Comparison of ENCODE assay signal across 11 cellular contexts in the genomic region with DNA sequence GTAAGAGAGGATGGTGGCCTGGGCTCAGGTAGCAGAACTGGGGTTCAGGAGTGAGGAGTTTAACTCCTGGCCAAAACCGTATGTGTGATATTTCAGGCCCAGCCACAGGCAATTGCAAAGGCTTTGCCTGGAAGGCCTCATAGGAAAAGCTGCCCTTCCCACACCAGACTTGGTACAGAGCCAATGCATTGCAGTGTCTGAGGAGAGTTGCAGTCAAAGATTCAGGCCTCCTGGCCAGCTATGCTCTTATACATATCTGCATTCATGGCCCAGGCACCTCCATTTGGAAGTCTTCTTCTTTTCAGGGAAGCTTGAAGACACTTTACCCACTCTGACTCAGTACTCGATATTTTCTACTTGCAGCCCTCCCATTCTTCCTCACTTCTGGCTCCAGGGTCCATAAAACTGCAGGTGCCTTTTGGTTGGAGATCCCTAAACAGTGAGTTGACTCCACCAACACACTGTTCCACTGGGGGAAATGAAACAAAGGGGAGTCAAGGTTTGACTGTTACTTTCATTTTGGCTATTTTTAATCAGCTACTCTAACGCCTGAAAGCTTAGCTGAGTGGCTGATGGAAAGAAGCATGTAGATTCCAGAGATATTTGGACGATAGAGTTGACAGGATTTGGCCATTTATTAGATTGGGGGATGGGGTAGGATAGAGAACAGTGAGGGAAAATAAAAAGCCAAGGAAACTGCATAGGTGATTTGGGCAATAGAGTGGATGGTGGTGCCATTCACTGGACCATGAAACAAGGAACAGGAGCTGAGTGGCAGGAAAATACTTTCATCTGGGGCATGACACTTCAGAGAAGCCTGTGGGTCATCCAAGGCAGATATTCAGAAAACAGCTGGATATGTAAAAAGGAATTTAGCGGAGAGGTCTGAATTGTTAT. TPM values are rescaled to one million over a fixed set of nuclear protein-coding genes. Genes with fewer than 3 reads are reported as not detected.
A peak's percentile ranks its signal among the peaks of the same experiment; 100 is the strongest.
DNase-seq lines count a peak whose midpoint lies in the region; ATAC-seq lines count a peak whose summit lies in the region.
"Had no signal": no experiment of that assay in that cellular context is flagged by ENCODE, and none has a peak within 500 bp of the region (broad histone marks: within the 10 kb centered on the region; RNA-seq: fewer than 3 reads in every experiment).

No MANE protein-coding gene starts in this region.

- H3K9me3 Mint-ChIP-seq in activated CD4-positive, alpha-beta memory T cell treated with anti-CD3 and anti-CD28 coated beads for 36 hours, result no peaks in the 10 kb centered on the region
- no peaks in the 10 kb centered on the region for H3K9me3 Mint-ChIP-seq in activated T-cell treated with anti-CD3 and anti-CD28 coated beads, Interleukin-2, amount 50 U/mL, for 24 hours
- H3K9me3 Mint-ChIP-seq: CD4-positive, alpha-beta T cell had no signal

- POLR2A ChIA-PET in activated CD4-positive, alpha-beta memory T cell treated with anti-CD3 and anti-CD28 coated beads for 36 hours (lab: Charles Lee), result no interaction called here

- H3K9me3 ChIP-seq in T-helper 17 cell (ENCODE audit: control insufficient read depth, low read length, poor library complexity, severe bottlenecking), result no peaks in the 10 kb centered on the region
- H3K9me3 ChIP-seq: mucosa of descending colon had no signal

- DNase-seq in EL, result peak; percentile 9
- peak; percentile 54 for DNase-seq in fibroblast of gingiva (ENCODE audit: low read depth)
- no peak for DNase-seq in T-helper 17 cell
- no peak for DNase-seq in activated CD4-positive, alpha-beta memory T cell treated with anti-CD3 and anti-CD28 coated beads for 36 hours
- no peak for DNase-seq in NCI-H1436 (lab: John Stamatoyannopoulos, UW)
- no peak for DNase-seq in activated T-cell treated with anti-CD3 and anti-CD28 coated beads, Interleukin-2, amount 50 U/mL, for 24 hours
- DNase-seq: CD4-positive, alpha-beta T cell; mucosa of descending colon had no signal

- ATAC-seq in GM19438 (IDR thresholded peaks at IDR 0.05; ENCODE audit: low read depth, unreplicated experiment), result peak; percentile 93
- ATAC-seq in HG03066 (IDR thresholded peaks at IDR 0.05; ENCODE audit: low read depth, unreplicated experiment), result peak; percentile 95
- ATAC-seq in T-helper 17 cell, result no peak
- ATAC-seq: mucosa of descending colon had no signal

- no peak overlapping the region for H3K4me3 Mint-ChIP-seq in T-helper 17 cell
- no peak overlapping the region for H3K4me3 Mint-ChIP-seq in activated CD4-positive, alpha-beta memory T cell treated with anti-CD3 and anti-CD28 coated beads for 36 hours
- H3K4me3 Mint-ChIP-seq in activated T-cell treated with anti-CD3 and anti-CD28 coated beads, Interleukin-2, amount 50 U/mL, for 24 hours, result no peak overlapping the region
- H3K4me3 Mint-ChIP-seq: CD4-positive, alpha-beta T cell had no signal

- CTCF ChIA-PET in activated CD4-positive, alpha-beta memory T cell treated with anti-CD3 and anti-CD28 coated beads for 36 hours (lab: Charles Lee), result no interaction called here

- peaks cover 4% of the 10 kb centered on the region for H3K4me1 Mint-ChIP-seq in T-helper 17 cell
- H3K4me1 Mint-ChIP-seq in activated CD4-positive, alpha-beta memory T cell treated with anti-CD3 and anti-CD28 coated beads for 36 hours (ENCODE audit: low read depth), result no peaks in the 10 kb centered on the region
- peaks cover 6% of the 10 kb centered on the region for H3K4me1 Mint-ChIP-seq in activated T-cell treated with anti-CD3 and anti-CD28 coated beads, Interleukin-2, amount 50 U/mL, for 24 hours (ENCODE audit: low read depth)

- no peak overlapping the region for H3K27ac Mint-ChIP-seq in T-helper 17 cell
- H3K27ac Mint-ChIP-seq in activated CD4-positive, alpha-beta memory T cell treated with anti-CD3 and anti-CD28 coated beads for 36 hours, result no peak overlapping the region
- no peak overlapping the region for H3K27ac Mint-ChIP-seq in activated T-cell treated with anti-CD3 and anti-CD28 coated beads, Interleukin-2, amount 50 U/mL, for 24 hours
- H3K27ac Mint-ChIP-seq: CD4-positive, alpha-beta T cell had no signal

- peaks cover 28% of the 10 kb centered on the region for H3K27me3 Mint-ChIP-seq in T-helper 17 cell
- H3K27me3 Mint-ChIP-seq in activated CD4-positive, alpha-beta memory T cell treated with anti-CD3 and anti-CD28 coated beads for 36 hours, result peaks cover 7% of the 10 kb centered on the region
- H3K27me3 Mint-ChIP-seq in activated T-cell treated with anti-CD3 and anti-CD28 coated beads, Interleukin-2, amount 50 U/mL, for 24 hours, result peaks cover 14% of the 10 kb centered on the region

- H3K36me3 Mint-ChIP-seq in T-helper 17 cell (ENCODE audit: low read depth), result peaks cover 2% of the 10 kb centered on the region
- no peaks in the 10 kb centered on the region for H3K36me3 Mint-ChIP-seq in activated CD4-positive, alpha-beta memory T cell treated with anti-CD3 and anti-CD28 coated beads for 36 hours
- H3K36me3 Mint-ChIP-seq in activated T-cell treated with anti-CD3 and anti-CD28 coated beads, Interleukin-2, amount 50 U/mL, for 24 hours (ENCODE audit: low read depth), result no peaks in the 10 kb centered on the region

- intact Hi-C loops in activated CD4-positive, alpha-beta memory T cell treated with anti-CD3 and anti-CD28 coated beads for 36 hours (cut with micrococcal nuclease), result no loop called here

RNA-seq across cellular contexts. Expression of gene IL33, which starts 30.6 kb away (rescaled TPM):
- total RNA-seq in T-helper 17 cell, result not detected
- not detected for total RNA-seq in activated CD4-positive, alpha-beta memory T cell treated with anti-CD3 and anti-CD28 coated beads for 36 hours
- total RNA-seq: cardiac muscle cell; CD4-positive, alpha-beta T cell had no signal

Comparison
In these comparisons a context has a peak if more than half of its experiments do, and no peak if none do; other contexts are left out.
1. DNase-seq: peak in EL (single experiment) and fibroblast of gingiva (single experiment); none in T-helper 17 cell (0 of 3), activated CD4-positive, alpha-beta memory T cell treated with anti-CD3 and anti-CD28 coated beads for 36 hours (single experiment), NCI-H1436 (single experiment) and activated T-cell treated with anti-CD3 and anti-CD28 coated beads, Interleukin-2, amount 50 U/mL, for 24 hours (single experiment).